ENCODE assay signal across 8 cellular contexts in the genomic region with DNA sequence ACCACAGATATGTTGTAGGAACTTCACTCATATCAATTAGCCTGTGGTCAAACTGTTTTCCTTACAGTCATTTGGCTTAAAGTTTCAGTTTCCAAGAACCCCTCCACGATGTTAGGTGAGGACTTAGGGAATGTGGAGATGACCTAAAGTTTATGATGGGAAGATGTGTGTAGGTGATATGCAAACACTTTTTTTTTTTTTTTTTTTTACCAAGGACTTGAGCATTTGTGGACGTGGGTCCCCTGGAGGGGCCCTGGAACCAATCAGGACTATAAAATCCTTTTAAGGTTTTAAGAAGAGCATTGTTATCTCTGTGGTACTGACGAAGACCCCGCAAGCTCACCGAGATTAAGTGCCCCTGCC. TPM values are rescaled to one million over a fixed set of nuclear protein-coding genes. Genes with fewer than 3 reads are reported as not detected.
A peak's percentile ranks its signal among the peaks of the same experiment; 100 is the strongest.
DNase-seq lines count a peak whose midpoint lies in the region; ATAC-seq and TF ChIP-seq lines count a peak whose summit lies in the region.

No MANE protein-coding gene starts in this region.

- no peak for ATAC-seq in stimulated activated memory B cell treated with anti-CD40 and anti-IgM and Interleukin-4, amounts not matched to agents 10 μg/mL and 1 μg/mL and 100 μg/mL, for 72 hours
- ATAC-seq in GM18511 (IDR thresholded peaks at IDR 0.05; ENCODE audit: unreplicated experiment), result no peak

- H3K27ac Mint-ChIP-seq in glutamatergic neuron (ENCODE audit: unreplicated experiment), result peak overlapping the region; percentile 70
- peak overlapping the region; percentile 50 for H3K27ac Mint-ChIP-seq in stimulated activated memory B cell treated with anti-CD40 and anti-IgM and Interleukin-4, amounts not matched to agents 10 μg/mL and 1 μg/mL and 100 μg/mL, for 72 hours

- H3K36me3 Mint-ChIP-seq in glutamatergic neuron (ENCODE audit: unreplicated experiment), result no peaks in the 10 kb centered on the region
- no peaks in the 10 kb centered on the region for H3K36me3 Mint-ChIP-seq in stimulated activated memory B cell treated with anti-CD40 and anti-IgM and Interleukin-4, amounts not matched to agents 10 μg/mL and 1 μg/mL and 100 μg/mL, for 72 hours

- DNase-seq in HEK293T (ENCODE audit: extremely low spot score), result no peak
- no peak for DNase-seq in WERI-Rb-1
- DNase-seq in glutamatergic neuron, result no peak
- no peak for DNase-seq in NK-92 treated with Interleukin-12 subunit alpha and Interleukin-12 subunit beta, amount 100 ng/mL, for 24 hours (lab: John Stamatoyannopoulos, UW)
- DNase-seq in glomerular visceral epithelial cell (ENCODE audit: extremely low spot score), result no peak
- DNase-seq in NCI-H510A (lab: John Stamatoyannopoulos, UW), result no peak

- peak overlapping the region; percentile 91 for H3K27ac ChIP-seq in WERI-Rb-1

- H3K27me3 Mint-ChIP-seq in glutamatergic neuron (ENCODE audit: unreplicated experiment), result peaks cover 12% of the 10 kb centered on the region
- H3K27me3 Mint-ChIP-seq in stimulated activated memory B cell treated with anti-CD40 and anti-IgM and Interleukin-4, amounts not matched to agents 10 μg/mL and 1 μg/mL and 100 μg/mL, for 72 hours, result no peaks in the 10 kb centered on the region

- peak overlapping the region; percentile 92 for H3K4me3 ChIP-seq in WERI-Rb-1 (ENCODE audit: low read depth, low read length)

- peaks cover 4% of the 10 kb centered on the region; the same call in 1 of the 2 replicates for H3K36me3 ChIP-seq in WERI-Rb-1

- H3K9me3 Mint-ChIP-seq in glutamatergic neuron (ENCODE audit: unreplicated experiment), result peaks cover 12% of the 10 kb centered on the region
- H3K9me3 Mint-ChIP-seq in stimulated activated memory B cell treated with anti-CD40 and anti-IgM and Interleukin-4, amounts not matched to agents 10 μg/mL and 1 μg/mL and 100 μg/mL, for 72 hours, result no peaks in the 10 kb centered on the region

- peaks cover 4% of the 10 kb centered on the region for H3K4me1 Mint-ChIP-seq in glutamatergic neuron (ENCODE audit: low read depth, unreplicated experiment)
- H3K4me1 Mint-ChIP-seq in stimulated activated memory B cell treated with anti-CD40 and anti-IgM and Interleukin-4, amounts not matched to agents 10 μg/mL and 1 μg/mL and 100 μg/mL, for 72 hours, result peaks cover 31% of the 10 kb centered on the region

- H3K27me3 ChIP-seq in WERI-Rb-1 (ENCODE audit: insufficient read depth, low read depth, severe bottlenecking), result no peaks in the 10 kb centered on the region

- H3K9me3 ChIP-seq in WERI-Rb-1 (ENCODE audit: severe bottlenecking), result no peaks in the 10 kb centered on the region

- H3K4me3 Mint-ChIP-seq in glutamatergic neuron (ENCODE audit: unreplicated experiment), result peak overlapping the region; percentile 81
- H3K4me3 Mint-ChIP-seq in stimulated activated memory B cell treated with anti-CD40 and anti-IgM and Interleukin-4, amounts not matched to agents 10 μg/mL and 1 μg/mL and 100 μg/mL, for 72 hours, result peak overlapping the region; percentile 87

- CTCF ChIA-PET in HEK293T (lab: Yijun Ruan, JAX), result interaction anchor here (0.6 to 1.9 kb wide), 5 partner anchors 27 to 811 kb away, joined by 3 to 9 read pairs (median 3); no protein-coding TSS in a partner anchor

- POLR2A ChIA-PET in HEK293T (lab: Yijun Ruan, JAX), result interaction anchor here (0.8 to 1.9 kb wide), 9 partner anchors 9 to 455 kb away, joined by 3 to 13 read pairs (median 4); no protein-coding TSS in a partner anchor

- TF ChIP-seq CTCF in WERI-Rb-1 (IDR thresholded peaks at IDR 0.05; ENCODE audit: low read depth, low read length) (no peak), glutamatergic neuron (IDR thresholded peaks at IDR 0.05; ENCODE audit: partially characterized antibody, unreplicated experiment) (no peak)

TF ChIP-seq in HEK293T, 16 proteins besides CTCF, POLR2A, EP300 and RAD21:
- TF ChIP-seq ARNT (IDR thresholded peaks at IDR 0.05), result no peak
- TF ChIP-seq ZNF384 (IDR thresholded peaks at IDR 0.05), result peak; percentile 89

RNA-seq across cellular contexts. Expression of gene MTHFD1L, which starts 0.5 kb away (rescaled TPM):
- total RNA-seq in glutamatergic neuron (ENCODE audit: unreplicated experiment), result 35.9 TPM
